1 cellular context compared by ENCODE assay signal in genomic region chr13:99796175-99796819, GRCh38.
TF ChIP-seq lines count a peak whose summit lies in the region.

No MANE protein-coding gene starts in this region.

TF ChIP-seq in K562, 482 proteins besides CTCF, POLR2A, EP300 and RAD21 (continued from another document):
- TF ChIP-seq, protein P1, sequence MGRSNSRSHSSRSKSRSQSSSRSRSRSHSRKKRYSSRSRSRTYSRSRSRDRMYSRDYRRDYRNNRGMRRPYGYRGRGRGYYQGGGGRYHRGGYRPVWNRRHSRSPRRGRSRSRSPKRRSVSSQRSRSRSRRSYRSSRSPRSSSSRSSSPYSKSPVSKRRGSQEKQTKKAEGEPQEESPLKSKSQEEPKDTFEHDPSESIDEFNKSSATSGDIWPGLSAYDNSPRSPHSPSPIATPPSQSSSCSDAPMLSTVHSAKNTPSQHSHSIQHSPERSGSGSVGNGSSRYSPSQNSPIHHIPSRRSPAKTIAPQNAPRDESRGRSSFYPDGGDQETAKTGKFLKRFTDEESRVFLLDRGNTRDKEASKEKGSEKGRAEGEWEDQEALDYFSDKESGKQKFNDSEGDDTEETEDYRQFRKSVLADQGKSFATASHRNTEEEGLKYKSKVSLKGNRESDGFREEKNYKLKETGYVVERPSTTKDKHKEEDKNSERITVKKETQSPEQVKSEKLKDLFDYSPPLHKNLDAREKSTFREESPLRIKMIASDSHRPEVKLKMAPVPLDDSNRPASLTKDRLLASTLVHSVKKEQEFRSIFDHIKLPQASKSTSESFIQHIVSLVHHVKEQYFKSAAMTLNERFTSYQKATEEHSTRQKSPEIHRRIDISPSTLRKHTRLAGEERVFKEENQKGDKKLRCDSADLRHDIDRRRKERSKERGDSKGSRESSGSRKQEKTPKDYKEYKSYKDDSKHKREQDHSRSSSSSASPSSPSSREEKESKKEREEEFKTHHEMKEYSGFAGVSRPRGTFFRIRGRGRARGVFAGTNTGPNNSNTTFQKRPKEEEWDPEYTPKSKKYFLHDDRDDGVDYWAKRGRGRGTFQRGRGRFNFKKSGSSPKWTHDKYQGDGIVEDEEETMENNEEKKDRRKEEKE (IDR thresholded peaks at IDR 0.05; ENCODE audit: borderline replicate concordance in 1 of 2, control insufficient read depth in 1 of 2, low read depth in 2 of 2, low read length in 1 of 2): no peak
- TF ChIP-seq SUPT5H (IDR thresholded peaks at IDR 0.05) (no peak), CBFA2T3 (IDR thresholded peaks at IDR 0.05) (no peak), NBN (IDR thresholded peaks at IDR 0.05; ENCODE audit: low read depth) (no peak), TFAM (CRISPR knock-in tag; conservative IDR thresholded peaks at IDR 0.05) (no peak), NEUROD1 (IDR thresholded peaks at IDR 0.05; ENCODE audit: borderline replicate concordance, low read depth, low read length, partially characterized antibody) (no peak), MXI1 (IDR thresholded peaks at IDR 0.05; ENCODE audit: low read depth, low read length) (no peak), ERF (CRISPR knock-in tag; IDR thresholded peaks at IDR 0.05) (no peak), ZNF134 (CRISPR knock-in tag; conservative IDR thresholded peaks at IDR 0.05) (no peak), ZZZ3 (IDR thresholded peaks at IDR 0.05) (no peak), ZNF324 (CRISPR knock-in tag; IDR thresholded peaks at IDR 0.05) (no peak), ZNF766 (CRISPR knock-in tag; conservative IDR thresholded peaks at IDR 0.05) (no peak), ZNF121 (CRISPR knock-in tag; conservative IDR thresholded peaks at IDR 0.05) (no peak), MEF2D (tag; conservative IDR thresholded peaks at IDR 0.05; ENCODE audit: low read depth) (no peak), TBL1XR1 (IDR thresholded peaks at IDR 0.05; ENCODE audit: low read length in 2 of 2) (no peak), LARP7 (IDR thresholded peaks at IDR 0.05) (no peak), ATF7 (IDR thresholded peaks at IDR 0.05) (no peak), NR2C1 (IDR thresholded peaks at IDR 0.05) (no peak), NR2C1 (tag; IDR thresholded peaks at IDR 0.05) (no peak), EHMT2 (IDR thresholded peaks at IDR 0.05) (peak; percentile 95), HOMEZ (CRISPR knock-in tag; IDR thresholded peaks at IDR 0.05) (no peak), HIVEP1 (CRISPR knock-in tag; IDR thresholded peaks at IDR 0.05) (no peak), E2F8 (IDR thresholded peaks at IDR 0.05; ENCODE audit: low read depth, partially characterized antibody) (no peak), GATA2 (CRISPR knock-in tag; IDR thresholded peaks at IDR 0.05) (no peak), RCOR1 (IDR thresholded peaks at IDR 0.05; ENCODE audit: borderline replicate concordance in 1 of 2, low read depth in 2 of 2, low read length in 2 of 2) (peak in 1 of 2 experiments; percentile 64; a peak in 2 of 4 replicates), RAD51 (IDR thresholded peaks at IDR 0.05; ENCODE audit: borderline replicate concordance, low read depth) (no peak)
- TF ChIP-seq, protein P2, sequence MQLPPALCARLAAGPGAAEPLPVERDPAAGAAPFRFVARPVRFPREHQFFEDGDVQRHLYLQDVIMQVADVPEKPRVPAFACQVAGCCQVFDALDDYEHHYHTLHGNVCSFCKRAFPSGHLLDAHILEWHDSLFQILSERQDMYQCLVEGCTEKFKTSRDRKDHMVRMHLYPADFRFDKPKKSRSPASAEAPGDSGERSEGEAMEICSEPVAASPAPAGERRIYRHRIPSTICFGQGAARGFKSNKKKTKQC (CRISPR knock-in tag; IDR thresholded peaks at IDR 0.05): no peak
- TF ChIP-seq, protein P3, sequence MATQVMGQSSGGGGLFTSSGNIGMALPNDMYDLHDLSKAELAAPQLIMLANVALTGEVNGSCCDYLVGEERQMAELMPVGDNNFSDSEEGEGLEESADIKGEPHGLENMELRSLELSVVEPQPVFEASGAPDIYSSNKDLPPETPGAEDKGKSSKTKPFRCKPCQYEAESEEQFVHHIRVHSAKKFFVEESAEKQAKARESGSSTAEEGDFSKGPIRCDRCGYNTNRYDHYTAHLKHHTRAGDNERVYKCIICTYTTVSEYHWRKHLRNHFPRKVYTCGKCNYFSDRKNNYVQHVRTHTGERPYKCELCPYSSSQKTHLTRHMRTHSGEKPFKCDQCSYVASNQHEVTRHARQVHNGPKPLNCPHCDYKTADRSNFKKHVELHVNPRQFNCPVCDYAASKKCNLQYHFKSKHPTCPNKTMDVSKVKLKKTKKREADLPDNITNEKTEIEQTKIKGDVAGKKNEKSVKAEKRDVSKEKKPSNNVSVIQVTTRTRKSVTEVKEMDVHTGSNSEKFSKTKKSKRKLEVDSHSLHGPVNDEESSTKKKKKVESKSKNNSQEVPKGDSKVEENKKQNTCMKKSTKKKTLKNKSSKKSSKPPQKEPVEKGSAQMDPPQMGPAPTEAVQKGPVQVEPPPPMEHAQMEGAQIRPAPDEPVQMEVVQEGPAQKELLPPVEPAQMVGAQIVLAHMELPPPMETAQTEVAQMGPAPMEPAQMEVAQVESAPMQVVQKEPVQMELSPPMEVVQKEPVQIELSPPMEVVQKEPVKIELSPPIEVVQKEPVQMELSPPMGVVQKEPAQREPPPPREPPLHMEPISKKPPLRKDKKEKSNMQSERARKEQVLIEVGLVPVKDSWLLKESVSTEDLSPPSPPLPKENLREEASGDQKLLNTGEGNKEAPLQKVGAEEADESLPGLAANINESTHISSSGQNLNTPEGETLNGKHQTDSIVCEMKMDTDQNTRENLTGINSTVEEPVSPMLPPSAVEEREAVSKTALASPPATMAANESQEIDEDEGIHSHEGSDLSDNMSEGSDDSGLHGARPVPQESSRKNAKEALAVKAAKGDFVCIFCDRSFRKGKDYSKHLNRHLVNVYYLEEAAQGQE (CRISPR knock-in tag; IDR thresholded peaks at IDR 0.05; ENCODE audit: low read depth): peak; percentile 93
